ENCODE assay signal across 8 cellular contexts in genomic region chr4:182144621-182145359, GRCh38.
A peak's percentile ranks its signal among the peaks of the same experiment; 100 is the strongest.
DNase-seq lines count a peak whose midpoint lies in the region; ATAC-seq and TF ChIP-seq lines count a peak whose summit lies in the region.

No MANE protein-coding gene starts in this region.

- no peaks in the 10 kb centered on the region for H3K36me3 ChIP-seq in subcutaneous abdominal adipose tissue (ENCODE audit: control insufficient read depth in 5 of 5, insufficient read depth in 5 of 5, low read length in 5 of 5)

- H3K9ac ChIP-seq in subcutaneous abdominal adipose tissue (ENCODE audit: low read length in 5 of 5): peak overlapping the region in 4 of 5 donors; percentile 28 to 77 (median 59)

- peaks cover 44% of the 10 kb centered on the region for H3K27me3 Mint-ChIP-seq in activated naive CD8-positive, alpha-beta T cell

- DNase-seq in GM12865 (ENCODE audit: low read depth) (peak; percentile 15), iPS-NIHi7 (ENCODE audit: extremely low spot score) (peak; percentile 60), mesenteric fat pad (ENCODE audit: low spot score) (no peak)

- H3K9me3 Mint-ChIP-seq in activated naive CD8-positive, alpha-beta T cell (ENCODE audit: low read depth): no peaks in the 10 kb centered on the region

- H3K4me3 ChIP-seq in GM12865 (ENCODE audit: low read depth, low read length) (peak overlapping the region; percentile 47), subcutaneous abdominal adipose tissue (ENCODE audit: low read depth in 1 of 5, low read length in 5 of 5) (peak overlapping the region; percentile 42 to 70 (median 62))

- H3K4me3 Mint-ChIP-seq in activated naive CD8-positive, alpha-beta T cell: peak overlapping the region; percentile 81

- H3K9me3 ChIP-seq in subcutaneous abdominal adipose tissue (ENCODE audit: control insufficient read depth in 5 of 5, low read length in 5 of 5): no peaks in the 10 kb centered on the region

- peaks cover 24% of the 10 kb centered on the region for H3K4me1 Mint-ChIP-seq in activated naive CD8-positive, alpha-beta T cell (ENCODE audit: low read depth)

- no peaks in the 10 kb centered on the region for H3K36me3 Mint-ChIP-seq in activated naive CD8-positive, alpha-beta T cell

- peaks cover 0 to 36% (median 16%) of the 10 kb centered on the region in 5 donors for H3K27me3 ChIP-seq in subcutaneous abdominal adipose tissue (ENCODE audit: control insufficient read depth in 5 of 5, insufficient read depth in 4 of 5, low read length in 5 of 5)

- no peak overlapping the region for H3K27ac Mint-ChIP-seq in activated naive CD8-positive, alpha-beta T cell

- peaks cover 5 to 35% (median 19%) of the 10 kb centered on the region in 5 donors for H3K4me1 ChIP-seq in subcutaneous abdominal adipose tissue (ENCODE audit: control insufficient read depth in 5 of 5, insufficient read depth in 5 of 5, low read length in 5 of 5)

- peak overlapping the region; percentile 54 for H3K27ac ChIP-seq in subcutaneous abdominal adipose tissue (ENCODE audit: low read depth, low read length)

- peak; percentile 43 for ATAC-seq in HG02798 (IDR thresholded peaks at IDR 0.05; ENCODE audit: poor library complexity, unreplicated experiment)
- no peak for ATAC-seq in HG03457 (IDR thresholded peaks at IDR 0.05; ENCODE audit: unreplicated experiment)
- ATAC-seq in HG03439 (IDR thresholded peaks at IDR 0.05; ENCODE audit: unreplicated experiment): no peak

- no peak for TF ChIP-seq CTCF in GM12865 (IDR thresholded peaks at IDR 0.05; ENCODE audit: insufficient read depth, low read depth, low read length, missing control alignments)
